In the genomic region with DNA sequence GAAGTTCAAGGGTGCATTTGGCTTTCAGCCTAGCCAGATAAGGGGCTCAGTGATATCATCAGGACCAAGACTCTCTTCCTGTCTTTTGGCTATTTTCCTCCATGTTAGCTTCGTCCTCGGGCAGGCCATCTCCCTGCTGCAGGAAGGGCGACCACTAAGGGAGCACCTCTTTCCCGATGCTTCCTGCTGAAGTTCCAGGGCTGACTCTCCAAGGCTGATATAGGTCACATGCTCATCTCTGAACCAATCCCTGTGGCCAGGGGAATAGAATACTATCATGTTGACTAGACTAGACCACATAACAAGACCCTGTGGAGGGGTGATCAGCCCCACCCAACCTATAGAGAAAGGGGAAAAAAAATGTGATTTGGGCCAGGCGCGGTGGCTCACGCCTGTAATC, we compare ENCODE assay signal across 18 cellular contexts. TPM values are rescaled to one million over a fixed set of nuclear protein-coding genes. Genes with fewer than 3 reads are reported as not detected.
DNase-seq lines count a peak whose midpoint lies in the region; ATAC-seq, FAIRE-seq and TF ChIP-seq lines count a peak whose summit lies in the region.
"Had no signal": no experiment of that assay in that cellular context is flagged by ENCODE, and none has a peak within 500 bp of the region (broad histone marks: within the 10 kb centered on the region; RNA-seq: fewer than 3 reads in every experiment).

No MANE protein-coding gene starts in this region.

- no peaks in the 10 kb centered on the region for H3K36me3 ChIP-seq in HepG2 (replicated peaks in 1 of 2; ENCODE audit: control insufficient read depth in 1 of 2, insufficient read depth in 2 of 2, low read length in 2 of 2)
- H3K36me3 ChIP-seq in right lobe of liver: no peaks in the 10 kb centered on the region
- H3K36me3 ChIP-seq in left lung: no peaks in the 10 kb centered on the region
- H3K36me3 ChIP-seq: BLaER1 had no signal

- H3K4me3 Mint-ChIP-seq in WTC11: no peak overlapping the region

- H3K4me3 ChIP-seq in HepG2 (replicated peaks in 1 of 3; ENCODE audit: insufficient read depth in 1 of 3, low read depth in 2 of 3, low read length in 3 of 3): no peak overlapping the region
- H3K4me3 ChIP-seq in right lobe of liver: no peak overlapping the region
- H3K4me3 ChIP-seq in left lung: no peak overlapping the region
- H3K4me3 ChIP-seq: BLaER1, PC-9 had no signal

- POLR2A ChIA-PET in HepG2 (lab: Yijun Ruan, JAX) (interaction anchor here (3.9 to 4.4 kb wide), 2 partner anchors 9 to 11 kb away, joined by 25 to 28 read pairs; a partner anchor contains a TSS), WTC11 (lab: Charles Lee) (no interaction called here)

- FAIRE-seq in HepG2 (lab: Jason Lieb, UNC): no peak

- no peak overlapping the region for H3K9ac ChIP-seq in HepG2 (ENCODE audit: insufficient read depth, low read depth, low read length)
- H3K9ac ChIP-seq: BLaER1 had no signal

- WGBS in HepG2 (ENCODE audit: low lambda C conversion rate): 72% methylated on average over 7 of the region's 7 CpGs
- 75% methylated on average over 5 of the region's 7 CpGs for WGBS in right lobe of liver (ENCODE audit: insufficient coverage, low coverage, low lambda C conversion rate, missing lambda C conversion rate)

- TF ChIP-seq RAD21 in HepG2 (CRISPR knock-in tag; IDR thresholded peaks at IDR 0.05): no peak

- no TSS peak for BruUV-seq in HepG2 (replicated peaks; lab: Mats Ljungman, UMichigan)

- CTCF ChIA-PET in HepG2 (lab: Yijun Ruan, JAX; ENCODE audit: low intra/inter-chr PET ratio, low total read pairs): no interaction called here
- CTCF ChIA-PET in WTC11 (lab: Charles Lee): interaction anchor here (0.7 to 1.3 kb wide), 3 partner anchors 10 to 80 kb away, joined by 3 to 4 read pairs (median 3); a partner anchor contains a TSS

- no peak overlapping the region for H3K27ac ChIP-seq in HepG2 (ENCODE audit: extremely low read length, insufficient read depth, low read length)
- H3K27ac ChIP-seq in right lobe of liver: no peak overlapping the region
- H3K27ac ChIP-seq in left lung: no peak overlapping the region
- H3K27ac ChIP-seq: BLaER1, PC-9 had no signal

- no peak for TF ChIP-seq CTCF in HepG2 (CRISPR knock-in tag; IDR thresholded peaks at IDR 0.05)
- TF ChIP-seq CTCF in right lobe of liver (IDR thresholded peaks at IDR 0.05): no peak
- no peak for TF ChIP-seq CTCF in WTC11 (IDR thresholded peaks at IDR 0.05)
- TF ChIP-seq CTCF in left lung (IDR thresholded peaks at IDR 0.05): no peak

- in situ Hi-C loops in HepG2 (cut with HindIII; ENCODE audit: extremely low pct_ligation_motif_present, low pct_unique_long_range_greater_than_20kb): no loop called here

- H3K27me3 Mint-ChIP-seq in WTC11 (ENCODE audit: low read depth): peaks cover 3% of the 10 kb centered on the region; the same call in 1 of the 2 replicates

- H3K36me3 Mint-ChIP-seq in WTC11: no peaks in the 10 kb centered on the region

- no peak overlapping the region for H3K4me2 ChIP-seq in HepG2 (ENCODE audit: low read depth, low read length)
- H3K4me2 ChIP-seq: BLaER1, PC-9 had no signal

- no peak for DNase-seq in HepG2 (ENCODE audit: low spot score)
- DNase-seq in right lobe of liver: no peak
- no peak for DNase-seq in WTC11 (ENCODE audit: low spot score)
- DNase-seq in left lung: no peak
- DNase-seq in activated gamma-delta T cell treated with Interleukin-2 at 50 U/mL for 16 hours: no peak
- DNase-seq in stimulated activated CD4-positive, alpha-beta T cell treated with anti-CD3 and anti-CD28 coated beads, Interleukin-1b, Interleukin-23, amount 100 ng/mL, for 48 hours: no peak
- DNase-seq: DMS 273 treated with DMSO at 0.1 percent for 48 hours, H7, Kasumi-1, NCI-H1105, NCI-H1694 treated with DMSO at 0.1 percent for 48 hours, NCI-H2171 treated with DMSO at 0.1 percent for 48 hours, NCI-H446 treated with DMSO at 0.1 percent for 48 hours, NCI-H748 treated with DMSO at 0.1 percent for 48 hours, PC-9 had no signal

- ATAC-seq in HepG2 (no peak), right lobe of liver (no peak), WTC11 (peak; percentile 47; the same call in 1 of the 2 replicates), left lung (peak; percentile 35), GM21528 (IDR thresholded peaks at IDR 0.05; ENCODE audit: low FRiP score, unreplicated experiment) (no peak), GM21576 (IDR thresholded peaks at IDR 0.05; ENCODE audit: unreplicated experiment) (no peak)

- H4K20me1 ChIP-seq in HepG2 (ENCODE audit: insufficient read depth, low read length): no peaks in the 10 kb centered on the region
- H4K20me1 ChIP-seq: BLaER1 had no signal

- peaks cover 16% of the 10 kb centered on the region for H3K4me1 Mint-ChIP-seq in WTC11

- H3K27ac Mint-ChIP-seq in WTC11: no peak overlapping the region

- H3K9me3 ChIP-seq in HepG2 (ENCODE audit: low read length): no peaks in the 10 kb centered on the region
- H3K9me3 ChIP-seq in right lobe of liver: no peaks in the 10 kb centered on the region
- H3K9me3 ChIP-seq in left lung: peaks cover 0 to 3% of the 10 kb centered on the region in 2 donors
- H3K9me3 ChIP-seq: BLaER1 had no signal

- H3K9me3 Mint-ChIP-seq in WTC11: no peaks in the 10 kb centered on the region

- intact Hi-C loops in HepG2 (cut with micrococcal nuclease; ENCODE audit: unreplicated experiment) (no loop called here), right lobe of liver (cut with DNase I) (no loop called here), left lung (cut with DNase I) (no loop called here)

- TF ChIP-seq POLR2A in HepG2 (IDR thresholded peaks at IDR 0.05; ENCODE audit: insufficient read depth in 1 of 2, low read depth in 2 of 2, low read length in 2 of 2) (no peak), right lobe of liver (IDR thresholded peaks at IDR 0.05) (no peak)

- no peak overlapping the region for H2AFZ ChIP-seq in HepG2 (ENCODE audit: low read length)
- H2AFZ ChIP-seq: PC-9 had no signal

- peaks cover 72% of the 10 kb centered on the region for H3K4me1 ChIP-seq in HepG2 (ENCODE audit: insufficient read depth, low read length)
- H3K4me1 ChIP-seq in right lobe of liver: no peaks in the 10 kb centered on the region
- no peaks in the 10 kb centered on the region for H3K4me1 ChIP-seq in left lung

- TF ChIP-seq EP300 in HepG2 (IDR thresholded peaks at IDR 0.05; ENCODE audit: low read depth in 2 of 2, low read length in 2 of 2) (no peak), HepG2 (CRISPR knock-in tag; IDR thresholded peaks at IDR 0.05; ENCODE audit: borderline replicate concordance) (no peak)

- H3K27me3 ChIP-seq in HepG2 (ENCODE audit: control insufficient read depth in 1 of 2, insufficient read depth in 2 of 2, low read length in 2 of 2) (no peaks in the 10 kb centered on the region), right lobe of liver (no peaks in the 10 kb centered on the region), left lung (no peaks in the 10 kb centered on the region)
- H3K27me3 ChIP-seq: BLaER1 had no signal

- no peaks in the 10 kb centered on the region for H3K79me2 ChIP-seq in HepG2 (ENCODE audit: insufficient read depth, low read length)

RNA-seq across cellular contexts. Expression of a gene that starts 9.8 kb away (rescaled TPM):
- total RNA-seq in HepG2 (2016; rRNA removed; fragmentation: Illumina TruSeq; extraction: Trizol): 718 and 837 TPM in 2 replicates
- 191 and 201 TPM in 2 replicates for total RNA-seq in HepG2 (2016; cell fraction: cytosol; rRNA removed; fragmentation: Illumina TruSeq; extraction: Trizol; ENCODE audit: low read depth)
- 754 and 767 TPM in 2 replicates for total RNA-seq in HepG2 (2016; cell fraction: insoluble cytoplasmic fraction; rRNA removed; fragmentation: Illumina TruSeq; extraction: Trizol)
- total RNA-seq in HepG2 (2016; cell fraction: membrane; rRNA removed; fragmentation: Illumina TruSeq; extraction: Trizol): 220 and 222 TPM in 2 replicates
- total RNA-seq in HepG2 (2016; cell fraction: nucleus; rRNA removed; fragmentation: Illumina TruSeq; extraction: Trizol): 354 and 362 TPM in 2 replicates
- 491 and 498 TPM in 2 replicates for polyA plus RNA-seq in HepG2 (2011; rRNA removed)
- polyA plus RNA-seq in HepG2 (2011; cell fraction: cytosol; rRNA removed): 564 and 714 TPM in 2 replicates
- polyA plus RNA-seq in HepG2 (2011; cell fraction: nucleus; rRNA removed): 285 and 288 TPM in 2 replicates
- polyA plus RNA-seq in HepG2 (2012): 358 and 436 TPM in 2 replicates
- polyA plus RNA-seq in HepG2 (2016; cell fraction: cytosol; fragmentation: Illumina TruSeq; extraction: Trizol; ENCODE audit: low read depth): 216 and 219 TPM in 2 replicates
- polyA plus RNA-seq in HepG2 (2016; cell fraction: insoluble cytoplasmic fraction; fragmentation: Illumina TruSeq; extraction: Trizol; ENCODE audit: low read depth): 863 and 1,042 TPM in 2 replicates
- polyA plus RNA-seq in HepG2 (2016; cell fraction: membrane; fragmentation: Illumina TruSeq; extraction: Trizol; ENCODE audit: low read depth): 217 and 232 TPM in 2 replicates
- polyA plus RNA-seq in HepG2 (2016; cell fraction: nucleus; fragmentation: Illumina TruSeq; extraction: Trizol; ENCODE audit: insufficient read depth, low read depth): 558 and 582 TPM in 2 replicates
- polyA minus RNA-seq in HepG2 (2011; rRNA and poly(A)+ RNA removed; ENCODE audit: low replicate concordance): 716 and 1,092 TPM in 2 replicates
- 354 and 438 TPM in 2 replicates for polyA minus RNA-seq in HepG2 (2011; cell fraction: cytosol; rRNA and poly(A)+ RNA removed)
- 198 and 204 TPM in 2 replicates for polyA minus RNA-seq in HepG2 (2011; cell fraction: nucleus; rRNA and poly(A)+ RNA removed)
- total RNA-seq in right lobe of liver: 1,000 to 10,000 TPM in 1 of 6 experiments, 100 to 1,000 TPM in 5; 149 to 1,003 (median 436) TPM
- 424 to 477 TPM (median 429 TPM) in 3 replicates for total RNA-seq in WTC11 (2021)
- 1,000 to 10,000 TPM in 1 of 2 donors, 100 to 1,000 TPM in 1; 583 to 1,126 TPM for total RNA-seq in left lung

RNA-seq across cellular contexts. Expression of a gene that starts 34.2 kb away (rescaled TPM):
- total RNA-seq in HepG2 (2016; rRNA removed; fragmentation: Illumina TruSeq; extraction: Trizol) (618 and 762 TPM in 2 replicates), right lobe of liver (1,000 to 10,000 TPM in 2 of 6 experiments, 100 to 1,000 TPM in 4; 148 to 1,377 (median 478) TPM), WTC11 (2021) (461 to 525 TPM (median 465 TPM) in 3 replicates), left lung (100 to 1,000 TPM; 447 to 667 TPM)
- total RNA-seq in HepG2 (2016; cell fraction: cytosol; rRNA removed; fragmentation: Illumina TruSeq; extraction: Trizol; ENCODE audit: low read depth): 344 and 369 TPM in 2 replicates
- total RNA-seq in HepG2 (2016; cell fraction: insoluble cytoplasmic fraction; rRNA removed; fragmentation: Illumina TruSeq; extraction: Trizol): 631 and 704 TPM in 2 replicates
- 289 and 321 TPM in 2 replicates for total RNA-seq in HepG2 (2016; cell fraction: membrane; rRNA removed; fragmentation: Illumina TruSeq; extraction: Trizol)
- total RNA-seq in HepG2 (2016; cell fraction: nucleus; rRNA removed; fragmentation: Illumina TruSeq; extraction: Trizol): 291 and 298 TPM in 2 replicates
- polyA plus RNA-seq in HepG2 (2011; rRNA removed): 433 and 436 TPM in 2 replicates
- 543 and 742 TPM in 2 replicates for polyA plus RNA-seq in HepG2 (2011; cell fraction: cytosol; rRNA removed)
- 328 and 341 TPM in 2 replicates for polyA plus RNA-seq in HepG2 (2011; cell fraction: nucleus; rRNA removed)
- 356 and 426 TPM in 2 replicates for polyA plus RNA-seq in HepG2 (2012)
- polyA plus RNA-seq in HepG2 (2016; cell fraction: cytosol; fragmentation: Illumina TruSeq; extraction: Trizol; ENCODE audit: low read depth): 354 and 399 TPM in 2 replicates
- 703 and 776 TPM in 2 replicates for polyA plus RNA-seq in HepG2 (2016; cell fraction: insoluble cytoplasmic fraction; fragmentation: Illumina TruSeq; extraction: Trizol; ENCODE audit: low read depth)
- 250 and 261 TPM in 2 replicates for polyA plus RNA-seq in HepG2 (2016; cell fraction: membrane; fragmentation: Illumina TruSeq; extraction: Trizol; ENCODE audit: low read depth)
- polyA plus RNA-seq in HepG2 (2016; cell fraction: nucleus; fragmentation: Illumina TruSeq; extraction: Trizol; ENCODE audit: insufficient read depth, low read depth): 432 and 466 TPM in 2 replicates
- polyA minus RNA-seq in HepG2 (2011; rRNA and poly(A)+ RNA removed; ENCODE audit: low replicate concordance): 346 and 697 TPM in 2 replicates
- 294 and 350 TPM in 2 replicates for polyA minus RNA-seq in HepG2 (2011; cell fraction: cytosol; rRNA and poly(A)+ RNA removed)
- 138 and 164 TPM in 2 replicates for polyA minus RNA-seq in HepG2 (2011; cell fraction: nucleus; rRNA and poly(A)+ RNA removed)

Comparison
In these comparisons a context has a peak if more than half of its experiments do, and no peak if none do; other contexts are left out.
1. ATAC-seq: peak in WTC11 (single experiment) and left lung (single experiment); none in HepG2 (single experiment), right lobe of liver (0 of 4), GM21528 (single experiment) and GM21576 (single experiment).